ENCODE assay signal across 1 cellular context in the genomic region with DNA sequence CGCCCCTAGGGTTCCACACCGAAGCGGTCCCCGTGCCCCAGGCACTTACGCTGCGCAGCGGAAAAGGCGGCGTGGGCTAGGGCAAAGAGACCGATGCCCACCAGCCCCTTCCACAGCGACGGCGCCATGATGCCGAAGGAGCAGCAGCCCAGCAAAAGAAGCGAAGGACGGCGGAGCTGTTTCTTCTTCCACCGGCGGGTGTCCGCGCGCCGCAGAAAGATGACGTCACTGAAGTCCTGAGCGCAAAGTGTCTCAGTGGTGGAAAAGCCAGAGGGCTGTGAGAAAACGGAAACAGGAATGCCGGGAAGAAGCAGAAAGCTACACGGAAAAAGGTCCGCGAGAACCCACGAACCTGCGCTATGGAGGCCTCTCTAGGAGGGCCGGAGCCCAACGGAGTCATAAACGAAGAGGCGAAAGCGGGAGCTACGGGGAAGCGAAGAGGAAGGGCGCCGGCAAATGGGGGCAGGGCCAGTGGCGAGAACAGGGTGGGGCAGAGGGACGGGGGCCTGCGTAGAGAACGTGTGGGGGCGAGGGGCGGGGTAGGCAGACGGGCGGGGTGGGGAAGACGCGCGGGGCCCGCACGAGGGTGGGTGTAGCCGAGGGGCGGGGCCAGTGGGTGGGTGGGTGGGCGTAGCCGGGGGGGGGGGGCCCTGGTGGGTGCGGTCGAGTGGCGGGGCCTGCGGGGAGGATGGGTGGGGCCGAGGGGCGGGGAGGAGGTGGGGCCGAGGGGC.
TF ChIP-seq lines count a peak whose summit lies in the region.

A gene (minus strand): TSS at position 441 of the 731 bp plus-strand sequence. CDS start 313 bp downstream, at position 128.

TF ChIP-seq in HepG2, 621 proteins besides CTCF, POLR2A, EP300 and RAD21 (continued from another document and continues in another):
- TF ChIP-seq, protein P1, sequence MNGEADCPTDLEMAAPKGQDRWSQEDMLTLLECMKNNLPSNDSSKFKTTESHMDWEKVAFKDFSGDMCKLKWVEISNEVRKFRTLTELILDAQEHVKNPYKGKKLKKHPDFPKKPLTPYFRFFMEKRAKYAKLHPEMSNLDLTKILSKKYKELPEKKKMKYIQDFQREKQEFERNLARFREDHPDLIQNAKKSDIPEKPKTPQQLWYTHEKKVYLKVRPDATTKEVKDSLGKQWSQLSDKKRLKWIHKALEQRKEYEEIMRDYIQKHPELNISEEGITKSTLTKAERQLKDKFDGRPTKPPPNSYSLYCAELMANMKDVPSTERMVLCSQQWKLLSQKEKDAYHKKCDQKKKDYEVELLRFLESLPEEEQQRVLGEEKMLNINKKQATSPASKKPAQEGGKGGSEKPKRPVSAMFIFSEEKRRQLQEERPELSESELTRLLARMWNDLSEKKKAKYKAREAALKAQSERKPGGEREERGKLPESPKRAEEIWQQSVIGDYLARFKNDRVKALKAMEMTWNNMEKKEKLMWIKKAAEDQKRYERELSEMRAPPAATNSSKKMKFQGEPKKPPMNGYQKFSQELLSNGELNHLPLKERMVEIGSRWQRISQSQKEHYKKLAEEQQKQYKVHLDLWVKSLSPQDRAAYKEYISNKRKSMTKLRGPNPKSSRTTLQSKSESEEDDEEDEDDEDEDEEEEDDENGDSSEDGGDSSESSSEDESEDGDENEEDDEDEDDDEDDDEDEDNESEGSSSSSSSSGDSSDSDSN (CRISPR knock-in tag; IDR thresholded peaks at IDR 0.05), result peak; percentile 51
- TF ChIP-seq KAT8 (CRISPR knock-in tag; IDR thresholded peaks at IDR 0.05) (peak; percentile 80), ZNF143 (CRISPR knock-in tag; IDR thresholded peaks at IDR 0.05) (peak; percentile 81), ATF1 (CRISPR knock-in tag; IDR thresholded peaks at IDR 0.05) (peak; percentile 96), GATAD1 (CRISPR knock-in tag; IDR thresholded peaks at IDR 0.05) (peak; percentile 92), NFE2L2 (IDR thresholded peaks at IDR 0.05; ENCODE audit: low read length) (no peak), IRF2 (CRISPR knock-in tag; IDR thresholded peaks at IDR 0.05) (peak; percentile 37; the same call in 1 of the 2 replicates), ZFY (CRISPR knock-in tag; IDR thresholded peaks at IDR 0.05) (0 out of 2 replicates have a peak, but pooled peaks have one; percentile 29), SP5 (CRISPR knock-in tag; IDR thresholded peaks at IDR 0.05; ENCODE audit: borderline replicate concordance, low read depth) (no peak), ETV5 (CRISPR knock-in tag; IDR thresholded peaks at IDR 0.05; ENCODE audit: borderline replicate concordance) (peak; percentile 26; the same call in 1 of the 2 replicates), ZNF180 (CRISPR knock-in tag; IDR thresholded peaks at IDR 0.05; ENCODE audit: borderline replicate concordance, low read depth) (no peak), SMAD9 (CRISPR knock-in tag; IDR thresholded peaks at IDR 0.05) (no peak), HOXA3 (CRISPR knock-in tag; IDR thresholded peaks at IDR 0.05) (peak; percentile 54), ZNF670 (CRISPR knock-in tag; IDR thresholded peaks at IDR 0.05; ENCODE audit: borderline replicate concordance) (no peak), ATF7 (IDR thresholded peaks at IDR 0.05) (peak; percentile 99), ATF7 (CRISPR knock-in tag; IDR thresholded peaks at IDR 0.05) (peak; percentile 83; the same call in 1 of the 2 replicates), PAWR (CRISPR knock-in tag; IDR thresholded peaks at IDR 0.05; ENCODE audit: borderline replicate concordance) (no peak), ELF1 (CRISPR knock-in tag; IDR thresholded peaks at IDR 0.05) (peak; percentile 56; the same call in 1 of the 2 replicates), NFYB (CRISPR knock-in tag; IDR thresholded peaks at IDR 0.05) (peak; percentile 58), SMARCE1 (IDR thresholded peaks at IDR 0.05; ENCODE audit: borderline replicate concordance) (no peak), MAZ (IDR thresholded peaks at IDR 0.05; ENCODE audit: borderline replicate concordance, low read depth, low read length) (no peak), MAZ (CRISPR knock-in tag; IDR thresholded peaks at IDR 0.05; ENCODE audit: low read depth) (peak; percentile 28; the same call in 1 of the 2 replicates), ZNF430 (CRISPR knock-in tag; IDR thresholded peaks at IDR 0.05) (no peak), SMARCC2 (IDR thresholded peaks at IDR 0.05) (no peak), KDM1A (CRISPR knock-in tag; IDR thresholded peaks at IDR 0.05) (no peak), NCOA1 (CRISPR knock-in tag; IDR thresholded peaks at IDR 0.05) (no peak), HDAC2 (CRISPR knock-in tag; IDR thresholded peaks at IDR 0.05) (no peak), MAFF (IDR thresholded peaks at IDR 0.05; ENCODE audit: low read depth, low read length) (no peak), ZNF205 (CRISPR knock-in tag; IDR thresholded peaks at IDR 0.05) (peak; percentile 100), ZNF235 (CRISPR knock-in tag; IDR thresholded peaks at IDR 0.05; ENCODE audit: borderline replicate concordance) (no peak), GATAD2A (CRISPR knock-in tag; IDR thresholded peaks at IDR 0.05) (no peak), ZFP36L2 (CRISPR knock-in tag; IDR thresholded peaks at IDR 0.05) (no peak), RBAK (CRISPR knock-in tag; IDR thresholded peaks at IDR 0.05) (no peak), TBX2 (CRISPR knock-in tag; IDR thresholded peaks at IDR 0.05; ENCODE audit: borderline replicate concordance) (peak; percentile 38; the same call in 1 of the 2 replicates), MATR3 (CRISPR knock-in tag; IDR thresholded peaks at IDR 0.05) (no peak), ZZZ3 (CRISPR knock-in tag; IDR thresholded peaks at IDR 0.05; ENCODE audit: borderline replicate concordance) (no peak), NFYC (CRISPR knock-in tag; IDR thresholded peaks at IDR 0.05) (peak; percentile 34; the same call in 1 of the 2 replicates), YY1 (IDR thresholded peaks at IDR 0.05; ENCODE audit: insufficient read depth, insufficient replicate concordance, low read depth, low read length) (no peak), SAP130 (CRISPR knock-in tag; IDR thresholded peaks at IDR 0.05; ENCODE audit: low read depth) (peak; percentile 82), PAF1 (CRISPR knock-in tag; IDR thresholded peaks at IDR 0.05) (no peak), ZNF792 (CRISPR knock-in tag; IDR thresholded peaks at IDR 0.05) (no peak), SNRNP70 (IDR thresholded peaks at IDR 0.05; ENCODE audit: low read depth, low read length) (no peak), ZNF766 (CRISPR knock-in tag; IDR thresholded peaks at IDR 0.05; ENCODE audit: borderline replicate concordance) (no peak), RBFOX2 (IDR thresholded peaks at IDR 0.05; ENCODE audit: low read depth, low read length) (peak; percentile 22; the same call in 1 of the 2 replicates), SP4 (CRISPR knock-in tag; IDR thresholded peaks at IDR 0.05) (0 out of 2 replicates have a peak, but pooled peaks have one; percentile 15), NR2C2 (CRISPR knock-in tag; IDR thresholded peaks at IDR 0.05; ENCODE audit: borderline replicate concordance) (peak; percentile 39; the same call in 1 of the 2 replicates)
- TF ChIP-seq, protein P2, sequence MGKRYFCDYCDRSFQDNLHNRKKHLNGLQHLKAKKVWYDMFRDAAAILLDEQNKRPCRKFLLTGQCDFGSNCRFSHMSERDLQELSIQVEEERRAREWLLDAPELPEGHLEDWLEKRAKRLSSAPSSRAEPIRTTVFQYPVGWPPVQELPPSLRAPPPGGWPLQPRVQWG (CRISPR knock-in tag; IDR thresholded peaks at IDR 0.05; ENCODE audit: borderline replicate concordance, low read depth), result no peak
- TF ChIP-seq, protein P3, sequence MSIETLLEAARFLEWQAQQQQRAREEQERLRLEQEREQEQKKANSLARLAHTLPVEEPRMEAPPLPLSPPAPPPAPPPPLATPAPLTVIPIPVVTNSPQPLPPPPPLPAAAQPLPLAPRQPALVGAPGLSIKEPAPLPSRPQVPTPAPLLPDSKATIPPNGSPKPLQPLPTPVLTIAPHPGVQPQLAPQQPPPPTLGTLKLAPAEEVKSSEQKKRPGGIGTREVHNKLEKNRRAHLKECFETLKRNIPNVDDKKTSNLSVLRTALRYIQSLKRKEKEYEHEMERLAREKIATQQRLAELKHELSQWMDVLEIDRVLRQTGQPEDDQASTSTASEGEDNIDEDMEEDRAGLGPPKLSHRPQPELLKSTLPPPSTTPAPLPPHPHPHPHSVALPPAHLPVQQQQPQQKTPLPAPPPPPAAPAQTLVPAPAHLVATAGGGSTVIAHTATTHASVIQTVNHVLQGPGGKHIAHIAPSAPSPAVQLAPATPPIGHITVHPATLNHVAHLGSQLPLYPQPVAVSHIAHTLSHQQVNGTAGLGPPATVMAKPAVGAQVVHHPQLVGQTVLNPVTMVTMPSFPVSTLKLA (IDR thresholded peaks at IDR 0.05), result no peak
- TF ChIP-seq, protein P4, sequence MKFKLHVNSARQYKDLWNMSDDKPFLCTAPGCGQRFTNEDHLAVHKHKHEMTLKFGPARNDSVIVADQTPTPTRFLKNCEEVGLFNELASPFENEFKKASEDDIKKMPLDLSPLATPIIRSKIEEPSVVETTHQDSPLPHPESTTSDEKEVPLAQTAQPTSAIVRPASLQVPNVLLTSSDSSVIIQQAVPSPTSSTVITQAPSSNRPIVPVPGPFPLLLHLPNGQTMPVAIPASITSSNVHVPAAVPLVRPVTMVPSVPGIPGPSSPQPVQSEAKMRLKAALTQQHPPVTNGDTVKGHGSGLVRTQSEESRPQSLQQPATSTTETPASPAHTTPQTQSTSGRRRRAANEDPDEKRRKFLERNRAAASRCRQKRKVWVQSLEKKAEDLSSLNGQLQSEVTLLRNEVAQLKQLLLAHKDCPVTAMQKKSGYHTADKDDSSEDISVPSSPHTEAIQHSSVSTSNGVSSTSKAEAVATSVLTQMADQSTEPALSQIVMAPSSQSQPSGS (CRISPR knock-in tag; IDR thresholded peaks at IDR 0.05), result 0 out of 2 replicates have a peak, but pooled peaks have one; percentile 33
- TF ChIP-seq, protein P5, sequence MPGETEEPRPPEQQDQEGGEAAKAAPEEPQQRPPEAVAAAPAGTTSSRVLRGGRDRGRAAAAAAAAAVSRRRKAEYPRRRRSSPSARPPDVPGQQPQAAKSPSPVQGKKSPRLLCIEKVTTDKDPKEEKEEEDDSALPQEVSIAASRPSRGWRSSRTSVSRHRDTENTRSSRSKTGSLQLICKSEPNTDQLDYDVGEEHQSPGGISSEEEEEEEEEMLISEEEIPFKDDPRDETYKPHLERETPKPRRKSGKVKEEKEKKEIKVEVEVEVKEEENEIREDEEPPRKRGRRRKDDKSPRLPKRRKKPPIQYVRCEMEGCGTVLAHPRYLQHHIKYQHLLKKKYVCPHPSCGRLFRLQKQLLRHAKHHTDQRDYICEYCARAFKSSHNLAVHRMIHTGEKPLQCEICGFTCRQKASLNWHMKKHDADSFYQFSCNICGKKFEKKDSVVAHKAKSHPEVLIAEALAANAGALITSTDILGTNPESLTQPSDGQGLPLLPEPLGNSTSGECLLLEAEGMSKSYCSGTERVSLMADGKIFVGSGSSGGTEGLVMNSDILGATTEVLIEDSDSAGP (CRISPR knock-in tag; IDR thresholded peaks at IDR 0.05; ENCODE audit: borderline replicate concordance), result peak; percentile 61; the same call in 1 of the 2 replicates
- TF ChIP-seq, protein P6, sequence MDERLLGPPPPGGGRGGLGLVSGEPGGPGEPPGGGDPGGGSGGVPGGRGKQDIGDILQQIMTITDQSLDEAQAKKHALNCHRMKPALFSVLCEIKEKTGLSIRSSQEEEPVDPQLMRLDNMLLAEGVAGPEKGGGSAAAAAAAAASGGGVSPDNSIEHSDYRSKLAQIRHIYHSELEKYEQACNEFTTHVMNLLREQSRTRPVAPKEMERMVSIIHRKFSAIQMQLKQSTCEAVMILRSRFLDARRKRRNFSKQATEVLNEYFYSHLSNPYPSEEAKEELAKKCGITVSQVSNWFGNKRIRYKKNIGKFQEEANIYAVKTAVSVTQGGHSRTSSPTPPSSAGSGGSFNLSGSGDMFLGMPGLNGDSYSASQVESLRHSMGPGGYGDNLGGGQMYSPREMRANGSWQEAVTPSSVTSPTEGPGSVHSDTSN (CRISPR knock-in tag; IDR thresholded peaks at IDR 0.05), result no peak
- TF ChIP-seq, protein P7, sequence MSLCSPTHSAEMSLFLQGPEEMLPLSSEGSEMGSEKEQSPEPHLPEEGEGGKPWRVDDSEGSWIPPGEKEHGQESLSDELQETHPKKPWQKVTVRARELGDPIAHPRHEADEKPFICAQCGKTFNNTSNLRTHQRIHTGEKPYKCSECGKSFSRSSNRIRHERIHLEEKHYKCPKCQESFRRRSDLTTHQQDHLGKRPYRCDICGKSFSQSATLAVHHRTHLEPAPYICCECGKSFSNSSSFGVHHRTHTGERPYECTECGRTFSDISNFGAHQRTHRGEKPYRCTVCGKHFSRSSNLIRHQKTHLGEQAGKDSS (CRISPR knock-in tag; IDR thresholded peaks at IDR 0.05; ENCODE audit: borderline replicate concordance, low read depth), result no peak
- TF ChIP-seq, protein P8, sequence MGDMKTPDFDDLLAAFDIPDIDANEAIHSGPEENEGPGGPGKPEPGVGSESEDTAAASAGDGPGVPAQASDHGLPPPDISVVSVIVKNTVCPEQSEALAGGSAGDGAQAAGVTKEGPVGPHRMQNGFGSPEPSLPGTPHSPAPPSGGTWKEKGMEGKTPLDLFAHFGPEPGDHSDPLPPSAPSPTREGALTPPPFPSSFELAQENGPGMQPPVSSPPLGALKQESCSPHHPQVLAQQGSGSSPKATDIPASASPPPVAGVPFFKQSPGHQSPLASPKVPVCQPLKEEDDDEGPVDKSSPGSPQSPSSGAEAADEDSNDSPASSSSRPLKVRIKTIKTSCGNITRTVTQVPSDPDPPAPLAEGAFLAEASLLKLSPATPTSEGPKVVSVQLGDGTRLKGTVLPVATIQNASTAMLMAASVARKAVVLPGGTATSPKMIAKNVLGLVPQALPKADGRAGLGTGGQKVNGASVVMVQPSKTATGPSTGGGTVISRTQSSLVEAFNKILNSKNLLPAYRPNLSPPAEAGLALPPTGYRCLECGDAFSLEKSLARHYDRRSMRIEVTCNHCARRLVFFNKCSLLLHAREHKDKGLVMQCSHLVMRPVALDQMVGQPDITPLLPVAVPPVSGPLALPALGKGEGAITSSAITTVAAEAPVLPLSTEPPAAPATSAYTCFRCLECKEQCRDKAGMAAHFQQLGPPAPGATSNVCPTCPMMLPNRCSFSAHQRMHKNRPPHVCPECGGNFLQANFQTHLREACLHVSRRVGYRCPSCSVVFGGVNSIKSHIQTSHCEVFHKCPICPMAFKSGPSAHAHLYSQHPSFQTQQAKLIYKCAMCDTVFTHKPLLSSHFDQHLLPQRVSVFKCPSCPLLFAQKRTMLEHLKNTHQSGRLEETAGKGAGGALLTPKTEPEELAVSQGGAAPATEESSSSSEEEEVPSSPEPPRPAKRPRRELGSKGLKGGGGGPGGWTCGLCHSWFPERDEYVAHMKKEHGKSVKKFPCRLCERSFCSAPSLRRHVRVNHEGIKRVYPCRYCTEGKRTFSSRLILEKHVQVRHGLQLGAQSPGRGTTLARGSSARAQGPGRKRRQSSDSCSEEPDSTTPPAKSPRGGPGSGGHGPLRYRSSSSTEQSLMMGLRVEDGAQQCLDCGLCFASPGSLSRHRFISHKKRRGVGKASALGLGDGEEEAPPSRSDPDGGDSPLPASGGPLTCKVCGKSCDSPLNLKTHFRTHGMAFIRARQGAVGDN (CRISPR knock-in tag; IDR thresholded peaks at IDR 0.05), result peak; percentile 52
- TF ChIP-seq, protein P9, sequence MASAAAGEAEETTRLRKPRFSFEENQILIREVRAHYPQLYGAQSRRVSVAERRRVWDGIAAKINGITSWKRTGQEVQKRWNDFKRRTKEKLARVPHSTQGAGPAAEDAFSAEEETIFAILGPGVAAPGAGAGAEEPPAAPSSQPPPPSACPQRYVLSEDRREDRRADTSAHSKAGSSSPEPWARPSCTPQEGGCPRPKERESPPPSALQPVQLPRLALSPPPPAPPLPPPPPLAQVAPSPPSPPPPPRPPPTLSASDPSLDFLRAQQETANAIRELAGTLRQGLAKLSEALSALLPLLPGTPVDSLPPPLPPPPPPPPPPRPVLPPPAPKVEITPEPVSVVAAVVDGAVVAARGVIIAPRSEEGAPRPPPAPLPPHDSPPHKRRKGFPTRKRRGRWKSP (CRISPR knock-in tag; IDR thresholded peaks at IDR 0.05), result 0 out of 2 replicates have a peak, but pooled peaks have one; percentile 33
